ENCODE assay signal across 1 cellular context in the genomic region with DNA sequence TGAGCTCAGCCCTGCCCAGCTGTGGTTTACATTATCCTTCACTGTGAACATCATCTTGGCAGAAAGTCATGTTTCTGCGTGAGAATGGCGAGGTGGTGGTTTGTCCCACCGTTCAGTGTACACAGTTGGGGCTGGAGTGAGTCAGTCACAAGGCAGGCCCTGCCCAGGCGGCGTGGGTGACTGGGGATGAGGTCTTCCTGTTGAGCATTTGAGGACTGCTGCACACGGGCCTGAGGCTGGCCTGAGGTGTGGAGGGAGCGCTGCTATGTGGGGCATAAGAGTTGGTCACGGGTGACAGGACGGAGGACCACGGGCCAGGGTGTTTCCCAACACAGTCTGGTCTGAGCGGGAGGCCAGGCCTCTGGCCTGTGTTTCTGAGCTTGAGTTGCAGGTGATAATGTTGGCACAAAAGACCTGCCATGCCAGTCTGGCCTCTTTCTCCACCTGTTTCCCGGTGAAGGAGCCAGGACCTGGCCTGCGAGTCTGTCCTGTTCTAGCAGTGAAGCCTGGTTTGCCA.
TF ChIP-seq lines count a peak whose summit lies in the region.

No MANE protein-coding gene starts in this region.

TF ChIP-seq in IMR-90, 13 proteins besides CTCF, POLR2A, EP300 and RAD21 (continued from another document):
- TF ChIP-seq, protein P1, sequence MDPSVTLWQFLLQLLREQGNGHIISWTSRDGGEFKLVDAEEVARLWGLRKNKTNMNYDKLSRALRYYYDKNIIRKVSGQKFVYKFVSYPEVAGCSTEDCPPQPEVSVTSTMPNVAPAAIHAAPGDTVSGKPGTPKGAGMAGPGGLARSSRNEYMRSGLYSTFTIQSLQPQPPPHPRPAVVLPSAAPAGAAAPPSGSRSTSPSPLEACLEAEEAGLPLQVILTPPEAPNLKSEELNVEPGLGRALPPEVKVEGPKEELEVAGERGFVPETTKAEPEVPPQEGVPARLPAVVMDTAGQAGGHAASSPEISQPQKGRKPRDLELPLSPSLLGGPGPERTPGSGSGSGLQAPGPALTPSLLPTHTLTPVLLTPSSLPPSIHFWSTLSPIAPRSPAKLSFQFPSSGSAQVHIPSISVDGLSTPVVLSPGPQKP (IDR thresholded peaks at IDR 0.05; ENCODE audit: borderline replicate concordance, low read depth, low read length): no peak
- TF ChIP-seq BHLHE40 (IDR thresholded peaks at IDR 0.05; ENCODE audit: low read depth, low read length): peak; percentile 80
- TF ChIP-seq CEBPB (IDR thresholded peaks at IDR 0.05; ENCODE audit: low read depth, low read length): peak; percentile 56; the same call in 1 of the 2 replicates
- no peak for TF ChIP-seq MAFK (IDR thresholded peaks at IDR 0.05; ENCODE audit: low read depth, low read length)
- peak; percentile 86 for TF ChIP-seq RCOR1 (IDR thresholded peaks at IDR 0.05; ENCODE audit: insufficient replicate concordance, low read length)
- TF ChIP-seq RFX5 (IDR thresholded peaks at IDR 0.05; ENCODE audit: low read depth, low read length): no peak
- no peak; the same call in 1 of the 2 replicates for TF ChIP-seq SMC3 (IDR thresholded peaks at IDR 0.05; ENCODE audit: low read depth, low read length)
- TF ChIP-seq MAZ (IDR thresholded peaks at IDR 0.05; ENCODE audit: borderline replicate concordance, low read depth, low read length): peak; percentile 64; the same call in 1 of the 2 replicates
- TF ChIP-seq FOS (IDR thresholded peaks at IDR 0.05; ENCODE audit: low read depth, low read length): peak; percentile 93
- TF ChIP-seq MXI1 (IDR thresholded peaks at IDR 0.05; ENCODE audit: borderline replicate concordance, low read depth, low read length): peak; percentile 63; the same call in 1 of the 2 replicates
- no peak for TF ChIP-seq NFE2L2 (IDR thresholded peaks at IDR 0.05; ENCODE audit: low read depth, low read length)
- TF ChIP-seq, protein P2, sequence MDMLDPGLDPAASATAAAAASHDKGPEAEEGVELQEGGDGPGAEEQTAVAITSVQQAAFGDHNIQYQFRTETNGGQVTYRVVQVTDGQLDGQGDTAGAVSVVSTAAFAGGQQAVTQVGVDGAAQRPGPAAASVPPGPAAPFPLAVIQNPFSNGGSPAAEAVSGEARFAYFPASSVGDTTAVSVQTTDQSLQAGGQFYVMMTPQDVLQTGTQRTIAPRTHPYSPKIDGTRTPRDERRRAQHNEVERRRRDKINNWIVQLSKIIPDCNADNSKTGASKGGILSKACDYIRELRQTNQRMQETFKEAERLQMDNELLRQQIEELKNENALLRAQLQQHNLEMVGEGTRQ (IDR thresholded peaks at IDR 0.05; ENCODE audit: low read depth, low read length): peak; percentile 21; the same call in 1 of the 2 replicates
TF ChIP-seq in IMR-90: peak in this region for 7.
